Comparison of ENCODE assay signal across 8 cellular contexts in genomic region chr16:8675183-8676159, GRCh38. TPM values are rescaled to one million over a fixed set of nuclear protein-coding genes. Genes with fewer than 3 reads are reported as not detected.
DNase-seq lines count a peak whose midpoint lies in the region; ATAC-seq and TF ChIP-seq lines count a peak whose summit lies in the region.

No MANE protein-coding gene starts in this region.

- intact Hi-C loops in activated CD4-positive, alpha-beta memory T cell treated with anti-CD3 and anti-CD28 coated beads for 36 hours (cut with micrococcal nuclease) = loop anchor here (1.0 to 2.0 kb wide), 3 partner anchors 21 to 193 kb away; partner anchors contain the start of genes CARHSP1, PMM2 and TMEM186
- intact Hi-C loops in esophagus muscularis mucosa (cut with DNase I) = no loop called here

- H3K27me3 ChIP-seq in esophagus muscularis mucosa = no peaks in the 10 kb centered on the region

- TF ChIP-seq POLR2A in esophagus muscularis mucosa (IDR thresholded peaks at IDR 0.05; ENCODE audit: low read depth) = no peak

- peaks cover 0 to 3% (median 0%) of the 10 kb centered on the region in 4 donors for H3K36me3 ChIP-seq in esophagus muscularis mucosa

- DNase-seq in HuH-7.5 (ENCODE audit: low spot score) = peak; percentile 22
- peak; percentile 76 for DNase-seq in activated CD4-positive, alpha-beta memory T cell treated with anti-CD3 and anti-CD28 coated beads for 36 hours
- DNase-seq in esophagus muscularis mucosa (ENCODE audit: extremely low spot score) = no peak
- peak; percentile 17 to 37 (median 37) for DNase-seq in stimulated activated CD4-positive, alpha-beta T cell treated with anti-CD3 and anti-CD28 coated beads, Interleukin-12 subunit alpha, Interleukin-12 subunit beta, amount 100 ng/mL, for 48 hours (ENCODE audit: low read depth in 2 of 3, low spot score in 1 of 3)
- DNase-seq in NOMO-1 treated with dmso at 0.1 percent for 144 hours (lab: John Stamatoyannopoulos, UW; ENCODE audit: unreplicated experiment) = no peak
- no peak for DNase-seq in GOT3 (lab: John Stamatoyannopoulos, UW)
- no peak for DNase-seq in dermis blood vessel endothelial cell

- peak overlapping the region; percentile 65 to 80 (median 71) for H3K4me3 ChIP-seq in esophagus muscularis mucosa

- TF ChIP-seq EP300 in esophagus muscularis mucosa (IDR thresholded peaks at IDR 0.05) = no peak

- no peak for ATAC-seq in HG02623 (IDR thresholded peaks at IDR 0.05; ENCODE audit: unreplicated experiment)

- no peaks in the 10 kb centered on the region for H3K27me3 Mint-ChIP-seq in activated CD4-positive, alpha-beta memory T cell treated with anti-CD3 and anti-CD28 coated beads for 36 hours

- TF ChIP-seq CTCF in esophagus muscularis mucosa (IDR thresholded peaks at IDR 0.05) = no peak

- H3K4me1 ChIP-seq in esophagus muscularis mucosa = peaks cover 4 to 23% (median 17%) of the 10 kb centered on the region in 4 donors

- H3K27ac Mint-ChIP-seq in activated CD4-positive, alpha-beta memory T cell treated with anti-CD3 and anti-CD28 coated beads for 36 hours = peak overlapping the region; percentile 68

- H3K27ac ChIP-seq in esophagus muscularis mucosa (replicated peaks in 1 of 4) = no peak overlapping the region

- peak overlapping the region; percentile 79 for H3K4me3 Mint-ChIP-seq in activated CD4-positive, alpha-beta memory T cell treated with anti-CD3 and anti-CD28 coated beads for 36 hours

- peaks cover 9% of the 10 kb centered on the region for H3K36me3 Mint-ChIP-seq in activated CD4-positive, alpha-beta memory T cell treated with anti-CD3 and anti-CD28 coated beads for 36 hours

- POLR2A ChIA-PET in activated CD4-positive, alpha-beta memory T cell treated with anti-CD3 and anti-CD28 coated beads for 36 hours (lab: Charles Lee) = interaction anchor here (1.2 to 2.0 kb wide), 2 partner anchors 10 to 193 kb away, joined by 3 to 7 read pairs; partner anchors contain the start of gene CARHSP1

- peaks cover 7% of the 10 kb centered on the region for H3K9me3 Mint-ChIP-seq in activated CD4-positive, alpha-beta memory T cell treated with anti-CD3 and anti-CD28 coated beads for 36 hours

- CTCF ChIA-PET in activated CD4-positive, alpha-beta memory T cell treated with anti-CD3 and anti-CD28 coated beads for 36 hours (lab: Charles Lee) = interaction anchor here (0.5 to 1.2 kb wide), 3 partner anchors 18 to 205 kb away, joined by 3 to 5 read pairs (median 3); no protein-coding TSS in a partner anchor

- H3K4me1 Mint-ChIP-seq in activated CD4-positive, alpha-beta memory T cell treated with anti-CD3 and anti-CD28 coated beads for 36 hours (ENCODE audit: low read depth) = peaks cover 24% of the 10 kb centered on the region

- 59% methylated on average over 12 of the region's 13 CpGs for WGBS in esophagus muscularis mucosa

- H3K9me3 ChIP-seq in esophagus muscularis mucosa = no peaks in the 10 kb centered on the region

RNA-seq across cellular contexts. Expression of gene ABAT, which starts 1.1 kb away (rescaled TPM):
- total RNA-seq in activated CD4-positive, alpha-beta memory T cell treated with anti-CD3 and anti-CD28 coated beads for 36 hours = 10 to 100 TPM in 1 of 2 experiments, 1 to 10 TPM in 1; 8.7 to 10.0 TPM
- total RNA-seq in esophagus muscularis mucosa = 10 to 100 TPM in 3 of 4 donors, 1 to 10 TPM in 1; 9.0 to 16.9 (median 13.4) TPM
- 1.4 and 3.7 TPM in 2 replicates for total RNA-seq in dermis blood vessel endothelial cell

RNA-seq across cellular contexts. Expression of gene METTL22, which starts 54.0 kb away (rescaled TPM):
- 10 to 100 TPM; 26.4 to 30.8 TPM for total RNA-seq in activated CD4-positive, alpha-beta memory T cell treated with anti-CD3 and anti-CD28 coated beads for 36 hours
- total RNA-seq in esophagus muscularis mucosa (10 to 100 TPM; 22.5 to 24.5 (median 23.4) TPM), dermis blood vessel endothelial cell (22.4 and 27.1 TPM in 2 replicates)

Comparison
In these comparisons a context has a peak if more than half of its experiments do, and no peak if none do; other contexts are left out.
1. DNase-seq: peak in HuH-7.5 (single experiment), activated CD4-positive, alpha-beta memory T cell treated with anti-CD3 and anti-CD28 coated beads for 36 hours (single experiment) and stimulated activated CD4-positive, alpha-beta T cell treated with anti-CD3 and anti-CD28 coated beads, Interleukin-12 subunit alpha, Interleukin-12 subunit beta, amount 100 ng/mL, for 48 hours (3 of 3); none in esophagus muscularis mucosa (single experiment), NOMO-1 treated with dmso at 0.1 percent for 144 hours (single experiment), GOT3 (single experiment) and dermis blood vessel endothelial cell (single experiment).